10 cellular contexts compared by ENCODE assay signal in genomic region chr6:13923527-13924145, GRCh38. TPM values are rescaled to one million over a fixed set of nuclear protein-coding genes. Genes with fewer than 3 reads are reported as not detected.
DNase-seq lines count a peak whose midpoint lies in the region; ATAC-seq and TF ChIP-seq lines count a peak whose summit lies in the region.
"Had no signal": no experiment of that assay in that cellular context is flagged by ENCODE, and none has a peak within 500 bp of the region (broad histone marks: within the 10 kb centered on the region; RNA-seq: fewer than 3 reads in every experiment).

No MANE protein-coding gene starts in this region.

- peak overlapping the region; percentile 59 for H3K4me3 ChIP-seq in NT2/D1 (ENCODE audit: insufficient read length, low read depth)

- no peaks in the 10 kb centered on the region for H3K4me1 ChIP-seq in NT2/D1 (ENCODE audit: insufficient read depth, insufficient read length)

- no peaks in the 10 kb centered on the region for H3K36me3 Mint-ChIP-seq in endothelial cell (ENCODE audit: low read depth, unreplicated experiment)

- no peaks in the 10 kb centered on the region for H3K9me3 Mint-ChIP-seq in endothelial cell (ENCODE audit: unreplicated experiment)

- peaks cover 27% of the 10 kb centered on the region for H3K27me3 ChIP-seq in NT2/D1 (ENCODE audit: insufficient read depth, insufficient read length)

- H3K27me3 Mint-ChIP-seq in endothelial cell (ENCODE audit: unreplicated experiment), result peaks cover 14% of the 10 kb centered on the region

- H3K4me3 Mint-ChIP-seq in endothelial cell (ENCODE audit: unreplicated experiment), result peak overlapping the region; percentile 91

- TF ChIP-seq CTCF in endothelial cell (IDR thresholded peaks at IDR 0.05; ENCODE audit: unreplicated experiment), result no peak
- no peak for TF ChIP-seq CTCF in omental fat pad (IDR thresholded peaks at IDR 0.05)

- no peak overlapping the region for H3K27ac Mint-ChIP-seq in endothelial cell (ENCODE audit: unreplicated experiment)

- H3K36me3 ChIP-seq in NT2/D1 (ENCODE audit: insufficient read depth, insufficient read length, low read length), result no peaks in the 10 kb centered on the region

- peak; percentile 90 for DNase-seq in EL
- DNase-seq in NT2/D1 (ENCODE audit: low read depth, low spot score), result no peak
- no peak for DNase-seq in endothelial cell (ENCODE audit: low spot score)
- DNase-seq in omental fat pad (ENCODE audit: low spot score), result no peak
- no peak for DNase-seq in islet precursor cell
- DNase-seq in activated CD4-positive, CD25-positive, alpha-beta regulatory T cell (lab: John Stamatoyannopoulos, UW), result no peak
- no peak for DNase-seq in activated CD4-positive, alpha-beta T cell treated with anti-CD3 and anti-CD28 coated beads for 48 hours
- no peak for DNase-seq in activated effector memory CD4-positive, alpha-beta T cell treated with anti-CD3 and anti-CD28 coated beads, Interleukin-2, amount 50 U/mL, for 16 hours
- DNase-seq: cortex of kidney, NCI-H345 had no signal

- H3K9ac ChIP-seq in NT2/D1 (ENCODE audit: insufficient read length, low read depth), result peak overlapping the region; percentile 46

- ATAC-seq in omental fat pad (ENCODE audit: low FRiP score), result peak; percentile 39

- no peaks in the 10 kb centered on the region for H3K9me3 ChIP-seq in NT2/D1 (ENCODE audit: insufficient read depth, low read length)

- H3K4me1 Mint-ChIP-seq in endothelial cell (ENCODE audit: unreplicated experiment), result peaks cover 12% of the 10 kb centered on the region

RNA-seq across cellular contexts. Expression of gene RNF182, which starts 1.1 kb away (rescaled TPM):
- total RNA-seq in endothelial cell (ENCODE audit: unreplicated experiment), result 2.7 TPM
- 1 to 10 TPM in 2 of 4 donors, under 1 TPM in 1, not detected in 1; 0.96 to 2.1 (median 1.9) TPM for total RNA-seq in omental fat pad
